23 cellular contexts compared by ENCODE assay signal in the genomic region with DNA sequence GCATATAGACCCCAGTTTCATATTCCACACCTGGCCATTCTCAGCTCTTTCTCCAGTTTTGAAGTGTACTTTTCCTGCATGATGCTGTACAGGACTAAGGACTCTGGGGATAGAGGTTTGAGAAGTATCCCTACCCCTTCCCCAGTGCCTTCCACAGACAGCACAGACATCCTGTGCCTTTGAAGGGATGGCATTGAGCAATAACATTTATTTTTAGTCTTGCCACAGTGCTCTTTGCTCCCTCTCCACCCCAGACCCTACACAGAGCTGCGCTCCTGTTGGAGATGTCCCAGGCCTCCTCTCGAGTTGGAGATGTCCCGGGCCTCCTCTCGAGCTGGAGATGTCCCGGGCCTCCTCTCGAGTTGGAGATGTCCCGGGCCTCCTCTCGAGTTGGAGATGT.
"Had no signal": no experiment of that assay in that cellular context is flagged by ENCODE, and none has a peak within 500 bp of the region (broad histone marks: within the 10 kb centered on the region; RNA-seq: fewer than 3 reads in every experiment).

No MANE protein-coding gene starts in this region.

- H3K27ac Mint-ChIP-seq: memory B cell; mesothelial cell of epicardium; nephron; stimulated activated memory B cell treated with anti-CD40 and anti-IgM and Interleukin-4, amounts not matched to agents 10 μg/mL and 1 μg/mL and 100 μg/mL, for 72 hours; type B pancreatic cell had no signal

- H3K27me3 ChIP-seq: gastrocnemius medialis, spleen, testis, tibial artery had no signal

- H3K9me3 Mint-ChIP-seq: effector memory CD8-positive, alpha-beta T cell; memory B cell; nephron; type B pancreatic cell had no signal

- H3K4me1 Mint-ChIP-seq: memory B cell; nephron; stimulated activated memory B cell treated with anti-CD40 and anti-IgM and Interleukin-4, amounts not matched to agents 10 μg/mL and 1 μg/mL and 100 μg/mL, for 72 hours had no signal

- H3K4me1 ChIP-seq: gastrocnemius medialis, prostate gland, spleen, testis, tibial artery had no signal

- H3K4me3 ChIP-seq: gastrocnemius medialis, lung, mucosa of descending colon, prostate gland, skin epidermis, spleen, testis, tibial artery had no signal

- ATAC-seq: effector memory CD8-positive, alpha-beta T cell; gastrocnemius medialis; mucosa of descending colon; right cardiac atrium; stimulated activated memory B cell treated with anti-CD40 and anti-IgM and Interleukin-4, amounts not matched to agents 10 μg/mL and 1 μg/mL and 100 μg/mL, for 72 hours; stimulated activated naive CD8-positive, alpha-beta T cell treated with anti-CD3 and anti-CD28 coated beads, Interleukin-15, Interleukin-2, amounts not matched to agents 100 U/mL and 50 U/mL, for 24 hours had no signal

- H3K36me3 Mint-ChIP-seq: type B pancreatic cell had no signal

- DNase-seq: cortex of kidney; effector memory CD8-positive, alpha-beta T cell; erythroblast; gastrocnemius medialis; head of caudate nucleus; mucosa of descending colon; naive B cell; nucleus accumbens; right cardiac atrium; spleen; stimulated activated CD4-positive, alpha-beta T cell treated with anti-CD3 and anti-CD28 coated beads, Interleukin-4, amount 100 ng/mL, for 4 hours; stimulated activated naive CD8-positive, alpha-beta T cell treated with anti-CD3 and anti-CD28 coated beads, Interleukin-15, Interleukin-2, amounts not matched to agents 100 U/mL and 50 U/mL, for 24 hours; substantia nigra; testis; tibial artery had no signal

- H3K9me3 ChIP-seq: gastrocnemius medialis, mucosa of descending colon, prostate gland, testis, tibial artery had no signal

- H3K27ac ChIP-seq: gastrocnemius medialis, prostate gland, spleen, testis, tibial artery had no signal

- H3K27me3 Mint-ChIP-seq: effector memory CD8-positive, alpha-beta T cell; memory B cell; naive B cell; stimulated activated memory B cell treated with anti-CD40 and anti-IgM and Interleukin-4, amounts not matched to agents 10 μg/mL and 1 μg/mL and 100 μg/mL, for 72 hours; type B pancreatic cell had no signal

- H3K36me3 ChIP-seq: gastrocnemius medialis, prostate gland, tibial artery had no signal

- H3K4me3 Mint-ChIP-seq: effector memory CD8-positive, alpha-beta T cell; memory B cell; mesothelial cell of epicardium; naive B cell; nephron; stimulated activated memory B cell treated with anti-CD40 and anti-IgM and Interleukin-4, amounts not matched to agents 10 μg/mL and 1 μg/mL and 100 μg/mL, for 72 hours; type B pancreatic cell had no signal
